In genomic region chr1:209150114-209150513, GRCh38 we compare ENCODE assay signal across 12 cellular contexts.
DNase-seq lines count a peak whose midpoint lies in the region; FAIRE-seq and TF ChIP-seq lines count a peak whose summit lies in the region.
"Had no signal": no experiment of that assay in that cellular context is flagged by ENCODE, and none has a peak within 500 bp of the region (broad histone marks: within the 10 kb centered on the region; RNA-seq: fewer than 3 reads in every experiment).

No MANE protein-coding gene starts in this region.

- no peak overlapping the region for H2BK15ac ChIP-seq in H1 (ENCODE audit: low read length)

- no peaks in the 10 kb centered on the region for H4K20me1 ChIP-seq in H1 (replicated peaks in 1 of 2; ENCODE audit: control insufficient read depth in 1 of 2, insufficient read depth in 2 of 2, low read length in 2 of 2)

- H2AK5ac ChIP-seq in H1 (ENCODE audit: low read depth, low read length): no peak overlapping the region

- no peak overlapping the region for H3K4me2 ChIP-seq in H1 (ENCODE audit: insufficient read depth in 1 of 2, low read depth in 2 of 2, low read length in 2 of 2)

- no peak overlapping the region for H3K27ac ChIP-seq in H1 (ENCODE audit: low read depth, low read length)
- H3K27ac ChIP-seq: VCaP had no signal

- no peak overlapping the region for H4K8ac ChIP-seq in H1 (ENCODE audit: extremely low read depth, insufficient read depth, low read length)

- H3K14ac ChIP-seq in H1 (ENCODE audit: insufficient read length): no peak overlapping the region

- H3K9me3 ChIP-seq in NT2/D1 (ENCODE audit: insufficient read depth, low read length) (no peaks in the 10 kb centered on the region), H1 (ENCODE audit: insufficient read depth in 2 of 2, low read depth in 1 of 2, low read length in 1 of 2) (no peaks in the 10 kb centered on the region)

- H2BK12ac ChIP-seq in H1 (ENCODE audit: low read depth, low read length): no peak overlapping the region

- no peak overlapping the region for H3K9ac ChIP-seq in NT2/D1 (ENCODE audit: insufficient read length, low read depth)
- H3K9ac ChIP-seq in H1 (replicated peaks in 1 of 4; ENCODE audit: extremely low read depth in 1 of 4, low read depth in 3 of 4, low read length in 3 of 4): no peak overlapping the region

- DNase-seq in HEK293T (ENCODE audit: extremely low spot score): peak; percentile 38
- peak; percentile 84 for DNase-seq in NT2/D1 (ENCODE audit: low read depth, low spot score)
- no peak for DNase-seq in H1 (ENCODE audit: low read depth in 1 of 2, low spot score in 2 of 2)
- peak; percentile 23 for DNase-seq in non-pigmented ciliary epithelial cell (ENCODE audit: low read depth)
- no peak for DNase-seq in activated CD4-positive, CD25-positive, alpha-beta regulatory T cell (lab: John Stamatoyannopoulos, UW)
- DNase-seq in stimulated activated naive CD4-positive, alpha-beta T cell treated with Interleukin-2 at 50 U/mL for 16 hours (lab: John Stamatoyannopoulos, UW): no peak
- DNase-seq in frontal cortex (ENCODE audit: low spot score in 2 of 2): no peak
- DNase-seq: aorta, kidney, NCI-H1694 had no signal

- no peak overlapping the region for H3K18ac ChIP-seq in H1 (ENCODE audit: extremely low read depth, low read length)

- no peak overlapping the region for H2AFZ ChIP-seq in H1 (ENCODE audit: low read length)

- H4K91ac ChIP-seq in H1 (replicated peaks; ENCODE audit: insufficient read length, low read length): no peak overlapping the region

- H3K36me3 ChIP-seq in NT2/D1 (ENCODE audit: insufficient read depth, insufficient read length, low read length): no peaks in the 10 kb centered on the region
- H3K36me3 ChIP-seq in H1 (ENCODE audit: control insufficient read depth in 2 of 4, insufficient read depth in 4 of 4, low read length in 3 of 4): no peaks in the 10 kb centered on the region

- no peak for TF ChIP-seq POLR2A in H1 (IDR thresholded peaks at IDR 0.05; ENCODE audit: control extremely low read depth in 1 of 2, low read depth in 2 of 2, low read length in 2 of 2)

- no peak overlapping the region for H3K4ac ChIP-seq in H1 (replicated peaks; ENCODE audit: insufficient read length, low read depth, low read length)

- no peak overlapping the region for H4K5ac ChIP-seq in H1 (ENCODE audit: insufficient read length, low read depth, low read length)

- no peak overlapping the region for H3K4me3 ChIP-seq in NT2/D1 (ENCODE audit: insufficient read length, low read depth)
- H3K4me3 ChIP-seq in H1 (ENCODE audit: extremely low read depth in 1 of 4, insufficient read depth in 2 of 4, low read depth in 3 of 4, low read length in 4 of 4): no peak overlapping the region

- no peaks in the 10 kb centered on the region for H3K79me1 ChIP-seq in H1 (ENCODE audit: low read depth, low read length)

- H3K4me1 ChIP-seq in NT2/D1 (ENCODE audit: insufficient read depth, insufficient read length) (peaks cover under 1% of the 10 kb centered on the region), H1 (replicated peaks in 1 of 4; ENCODE audit: control insufficient read depth in 3 of 4, insufficient read depth in 4 of 4, low read length in 3 of 4) (peaks cover 3 to 4% (median 3%) of the 10 kb centered on the region in 4 experiments; a peak in 6 of 7 replicates)

- CTCF ChIA-PET in HEK293T (lab: Yijun Ruan, JAX): no interaction called here
- CTCF ChIA-PET in H1 (lab: Charles Lee; ENCODE audit: partially characterized antibody): no interaction called here

- no peak for TF ChIP-seq RAD21 in H1 (IDR thresholded peaks at IDR 0.05 in 1 of 2, conservative IDR thresholded peaks at IDR 0.05 in 1 of 2; ENCODE audit: low read depth in 2 of 2, low read length in 2 of 2)

- H2BK20ac ChIP-seq in H1 (ENCODE audit: low read length): no peak overlapping the region

- POLR2A ChIA-PET in HEK293T (lab: Yijun Ruan, JAX): no interaction called here
- POLR2A ChIA-PET in H1 (lab: Charles Lee; ENCODE audit: partially characterized antibody): no interaction called here

- H3K56ac ChIP-seq in H1 (replicated peaks; ENCODE audit: insufficient read length, low read depth, low read length): no peak overlapping the region

- no peaks in the 10 kb centered on the region for H3K79me2 ChIP-seq in H1 (ENCODE audit: control insufficient read depth in 1 of 2, insufficient read depth in 2 of 2, low read length in 2 of 2)

- no peak overlapping the region for H2BK5ac ChIP-seq in H1 (ENCODE audit: low read depth, low read length)

- no peaks in the 10 kb centered on the region for H3K23me2 ChIP-seq in H1 (ENCODE audit: low read depth, low read length)

- peak; percentile 83 for FAIRE-seq in H1 (lab: Jason Lieb, UNC)
- FAIRE-seq in frontal cortex (lab: Jason Lieb, UNC): no peak
- FAIRE-seq: GM12891 had no signal

- WGBS in H1 (ENCODE audit: extremely low coverage in 1 of 2, insufficient coverage in 1 of 2, insufficient read length in 1 of 2, insufficient replicate concordance in 2 of 2, low coverage in 1 of 2, low lambda C conversion rate in 2 of 2, missing lambda C conversion rate in 1 of 2), 2 experiments: 74% methylated on average over 3 of the region's 3 CpGs; no CpG with 5 or more reads in 1 of the 2 experiments

- H2BK120ac ChIP-seq in H1 (replicated peaks; ENCODE audit: low read depth, low read length): no peak overlapping the region

- TF ChIP-seq CTCF in H1 (IDR thresholded peaks at IDR 0.05; ENCODE audit: control extremely low read depth in 1 of 3, insufficient read depth in 1 of 3, low read depth in 1 of 3, low read length in 3 of 3): no peak

- H3K27me3 ChIP-seq in NT2/D1 (ENCODE audit: insufficient read depth, insufficient read length) (no peaks in the 10 kb centered on the region), H1 (replicated peaks in 1 of 4; ENCODE audit: control insufficient read depth in 3 of 4, extremely low read depth in 1 of 4, insufficient read depth in 3 of 4, low read length in 3 of 4) (no peaks in the 10 kb centered on the region)

- TF ChIP-seq EP300 in H1 (IDR thresholded peaks at IDR 0.05; ENCODE audit: borderline replicate concordance in 1 of 2, low read depth in 2 of 2, low read length in 2 of 2): no peak

- no peak overlapping the region for H3K23ac ChIP-seq in H1 (ENCODE audit: insufficient read length)

TF ChIP-seq in HEK293T, 16 proteins besides CTCF, POLR2A, EP300 and RAD21:
- TF ChIP-seq FOXK2 (IDR thresholded peaks at IDR 0.05): no peak
- no peak for TF ChIP-seq PKNOX1 (IDR thresholded peaks at IDR 0.05)
- no peak for TF ChIP-seq HDGF (IDR thresholded peaks at IDR 0.05; ENCODE audit: borderline replicate concordance)
- TF ChIP-seq SP1 (IDR thresholded peaks at IDR 0.05): no peak
- TF ChIP-seq L3MBTL2 (conservative IDR thresholded peaks at IDR 0.05): no peak
- no peak for TF ChIP-seq FOXM1 (IDR thresholded peaks at IDR 0.05; ENCODE audit: borderline replicate concordance)
- TF ChIP-seq FOXA1 (IDR thresholded peaks at IDR 0.05): no peak
- TF ChIP-seq NFRKB (IDR thresholded peaks at IDR 0.05): no peak
- no peak for TF ChIP-seq BHLHE40 (IDR thresholded peaks at IDR 0.05; ENCODE audit: borderline replicate concordance)
- TF ChIP-seq ZNF384 (IDR thresholded peaks at IDR 0.05): no peak
- TF ChIP-seq CTBP1 (IDR thresholded peaks at IDR 0.05; ENCODE audit: borderline replicate concordance): no peak
- TF ChIP-seq SUZ12 (IDR thresholded peaks at IDR 0.05): no peak
- no peak for TF ChIP-seq LEF1 (IDR thresholded peaks at IDR 0.05; ENCODE audit: borderline replicate concordance)
- no peak for TF ChIP-seq ARNT (IDR thresholded peaks at IDR 0.05)
TF ChIP-seq in HEK293T: peak in this region for 0.

TF ChIP-seq in H1, 55 proteins besides CTCF, POLR2A, EP300 and RAD21:
- peak; percentile 88 for TF ChIP-seq CEBPB (IDR thresholded peaks at IDR 0.05; ENCODE audit: low read depth, low read length)
- TF ChIP-seq KDM5A (IDR thresholded peaks at IDR 0.05; ENCODE audit: low read length): no peak
- TF ChIP-seq RXRA (IDR thresholded peaks at IDR 0.05; ENCODE audit: insufficient read depth, low read depth, low read length): no peak
- no peak for TF ChIP-seq EZH2 (IDR thresholded peaks at IDR 0.05; ENCODE audit: low read depth, low read length, severe bottlenecking)
- TF ChIP-seq SRF (IDR thresholded peaks at IDR 0.05; ENCODE audit: low read depth, low read length): no peak
- TF ChIP-seq EGR1 (IDR thresholded peaks at IDR 0.05; ENCODE audit: borderline replicate concordance, low read depth, low read length): no peak
- TF ChIP-seq SIN3A (conservative IDR thresholded peaks at IDR 0.05 in 1 of 2, IDR thresholded peaks at IDR 0.05 in 1 of 2; ENCODE audit: low read depth in 1 of 2, low read length in 2 of 2): 0 out of 4 replicates have a peak, but pooled peaks of 1 of the 2 experiments have one; percentile 31
TF ChIP-seq in H1: peak in this region for 2.

Comparison
In these comparisons a context has a peak if more than half of its experiments do, and no peak if none do; other contexts are left out.
1. DNase-seq: peak in HEK293T (single experiment), NT2/D1 (single experiment) and non-pigmented ciliary epithelial cell (single experiment); none in H1 (0 of 2), activated CD4-positive, CD25-positive, alpha-beta regulatory T cell (0 of 4), stimulated activated naive CD4-positive, alpha-beta T cell treated with Interleukin-2 at 50 U/mL for 16 hours (single experiment) and frontal cortex (0 of 2).